In the genomic region with DNA sequence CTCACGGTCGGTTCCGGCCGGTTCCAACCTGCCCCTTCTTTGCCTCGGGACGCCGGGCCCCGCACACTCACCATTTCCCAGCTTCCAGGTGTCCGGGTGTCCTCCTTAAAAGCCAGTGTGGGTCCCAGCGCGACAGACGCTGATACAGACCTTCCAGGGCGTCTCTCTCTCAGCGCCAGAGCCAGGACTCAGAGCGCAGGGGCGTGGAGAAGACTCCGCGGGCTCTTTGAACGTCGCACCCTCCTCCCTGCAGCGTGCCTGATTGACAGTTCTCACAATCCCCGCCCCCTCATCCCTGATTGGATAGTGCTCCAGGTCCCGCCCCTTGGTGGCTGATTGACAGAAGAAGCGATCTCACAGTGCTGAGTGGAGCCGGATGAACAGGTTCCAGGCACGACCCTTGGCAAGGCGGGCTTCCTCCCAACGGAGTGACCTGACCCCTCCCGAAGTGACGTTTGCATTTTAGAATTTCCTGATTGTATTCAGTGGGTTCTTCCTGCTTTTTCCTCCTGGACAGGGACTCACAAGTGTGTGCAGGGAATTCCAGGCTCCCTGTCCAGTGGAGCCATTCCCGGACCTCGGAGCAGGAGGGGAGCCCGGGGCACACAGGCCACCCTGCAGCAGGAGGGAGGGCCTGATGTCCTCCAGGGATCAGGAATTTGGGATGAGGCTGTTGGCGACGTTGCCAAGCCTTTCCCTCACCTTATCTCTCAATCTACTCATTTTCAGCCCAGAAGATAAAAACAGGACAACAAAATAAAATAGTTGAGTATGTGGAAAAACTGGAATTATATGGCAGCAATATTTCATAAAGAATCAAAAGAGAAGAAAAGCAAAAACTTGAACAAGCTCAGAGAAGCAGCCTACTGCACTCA, we compare ENCODE assay signal across 8 cellular contexts. TPM values are rescaled to one million over a fixed set of nuclear protein-coding genes. Genes with fewer than 3 reads are reported as not detected.
DNase-seq lines count a peak whose midpoint lies in the region; ATAC-seq, FAIRE-seq and TF ChIP-seq lines count a peak whose summit lies in the region.

ZNF823 (minus strand) TSS at position 201 of the 875 bp plus-strand sequence; CDS start at position 74, 127 bp downstream.

- peak; percentile 77 for FAIRE-seq in small intestine (lab: Jason Lieb, UNC)

- CTCF ChIA-PET in AG04450 (lab: Charles Lee) = interaction anchor here (2.1 to 2.3 kb wide), 2 partner anchors 39 to 58 kb away, joined by 6 to 7 read pairs; partner anchors contain the start of gene ZNF491

- H3K27me3 ChIP-seq in AG04450 (ENCODE audit: control insufficient read depth, insufficient read depth, low read length) (no peaks in the 10 kb centered on the region), small intestine (ENCODE audit: control insufficient read depth in 2 of 2, insufficient read depth in 2 of 2, low read length in 2 of 2) (no peaks in the 10 kb centered on the region)

- peaks cover 4 to 8% of the 10 kb centered on the region in 2 donors for H3K4me1 ChIP-seq in small intestine (ENCODE audit: control insufficient read depth in 2 of 2, insufficient read depth in 1 of 2, low read depth in 1 of 2, low read length in 1 of 2)

- H3K9me3 ChIP-seq in AG04450 (ENCODE audit: control insufficient read depth, insufficient read depth, low read length) = no peaks in the 10 kb centered on the region; the same call in 1 of the 2 replicates
- no peaks in the 10 kb centered on the region for H3K9me3 ChIP-seq in small intestine (ENCODE audit: control insufficient read depth, low read depth)

- peak; percentile 93 for DNase-seq in AG04450 (ENCODE audit: low read depth, low spot score)
- peak; percentile 99 for DNase-seq in NCI-H2196 (lab: John Stamatoyannopoulos, UW; ENCODE audit: unreplicated experiment)
- peak; percentile 97 to 98 for DNase-seq in cardiac fibroblast (ENCODE audit: low read depth in 2 of 2)
- peak; percentile 93 for DNase-seq in iPS-NIHi7 (ENCODE audit: extremely low spot score)
- DNase-seq in small intestine = peak; percentile 100

- ATAC-seq in GM18873 (IDR thresholded peaks at IDR 0.05; ENCODE audit: low FRiP score, unreplicated experiment) (peak; percentile 85), HG03135 (IDR thresholded peaks at IDR 0.05; ENCODE audit: unreplicated experiment) (peak; percentile 95)

- no peaks in the 10 kb centered on the region for H3K36me3 ChIP-seq in small intestine (ENCODE audit: control insufficient read depth in 2 of 2, insufficient read depth in 2 of 2, low read length in 2 of 2)

- no peak for TF ChIP-seq CTCF in AG04450 (IDR thresholded peaks at IDR 0.05; ENCODE audit: low read depth, low read length)
- TF ChIP-seq CTCF in WI38 (IDR thresholded peaks at IDR 0.05; ENCODE audit: low read depth, low read length) = no peak
- TF ChIP-seq CTCF in cardiac fibroblast (IDR thresholded peaks at IDR 0.05; ENCODE audit: low read depth, low read length) = no peak

- POLR2A ChIA-PET in AG04450 (lab: Yijun Ruan, JAX) = no interaction called here

- peak within 1 kb of the TSS; percentile 90 for H3K4me3 ChIP-seq in AG04450 (ENCODE audit: low read depth, low read length)
- H3K4me3 ChIP-seq in WI38 (ENCODE audit: low read depth, low read length) = peak within 1 kb of the TSS; percentile 94
- peak within 1 kb of the TSS; percentile 85 to 94 for H3K4me3 ChIP-seq in cardiac fibroblast (replicated peaks in 1 of 2; ENCODE audit: low read depth in 2 of 2, low read length in 2 of 2)
- peak within 1 kb of the TSS; percentile 91 to 97 for H3K4me3 ChIP-seq in small intestine (ENCODE audit: low read depth in 1 of 2, low read length in 2 of 2)

- 1% methylated on average over 31 to 35 of the region's 35 CpGs for WGBS in small intestine, 3 donors

- H3K27ac ChIP-seq in AG04450 (ENCODE audit: low read depth, low read length) (peak within 1 kb of the TSS; percentile 59), small intestine (ENCODE audit: low read depth in 1 of 2, low read length in 1 of 2) (peak within 1 kb of the TSS; percentile 94 to 96)

RNA-seq across cellular contexts. Expression of gene ZNF823, which starts in this region (rescaled TPM):
- polyA plus RNA-seq in AG04450 (2011; rRNA removed) = 2.6 and 3.8 TPM in 2 replicates
- 5.6 and 6.3 TPM in 2 replicates for polyA minus RNA-seq in AG04450 (2011; rRNA and poly(A)+ RNA removed)
- 10 to 100 TPM in 1 of 3 donors, 1 to 10 TPM in 2; 3.8 to 10.1 (median 3.9) TPM for polyA plus RNA-seq in small intestine

Comparison
In these comparisons a context has a peak if more than half of its experiments do, and no peak if none do; other contexts are left out.
1. Peak in every context shown above with its lines: DNase-seq, ATAC-seq, H3K4me3 ChIP-seq and H3K27ac ChIP-seq.